ENCODE assay signal across 35 cellular contexts in genomic region chr11:42819126-42819525, GRCh38.
"Had no signal": no experiment of that assay in that cellular context is flagged by ENCODE, and none has a peak within 500 bp of the region (broad histone marks: within the 10 kb centered on the region; RNA-seq: fewer than 3 reads in every experiment).

No MANE protein-coding gene starts in this region.

- H3K27ac ChIP-seq: KMS-11 had no signal

- H3K27me3 ChIP-seq: MG63 had no signal

- H3K36me3 ChIP-seq: MG63 had no signal

- H3K4me3 ChIP-seq: MG63 had no signal

- H3K9ac ChIP-seq: KMS-11 had no signal

- DNase-seq: Karpas-422, Kasumi-1, KG1, MG63, MM.1S, MV-4-11, NCI-H1048, NCI-H1092, NCI-H1092 treated with DMSO at 0.1 percent for 48 hours, NCI-H1105, NCI-H1105 treated with DMSO at 0.1 percent for 48 hours, NCI-H1417, NCI-H1417 treated with DMSO at 0.1 percent for 48 hours, NCI-H1436, NCI-H1436 treated with DMSO at 0.1 percent for 48 hours, NCI-H146, NCI-H1694, NCI-H1694 treated with DMSO at 0.1 percent for 48 hours, NCI-H187, NCI-H187 treated with DMSO at 0.1 percent for 48 hours, NCI-H1930, NCI-H2029, NCI-H2029 treated with DMSO at 0.1 percent for 48 hours, NCI-H2081, NCI-H2081 treated with DMSO at 0.1 percent for 48 hours, NCI-H2107, NCI-H2171, NCI-H2171 treated with DMSO at 0.1 percent for 48 hours, NCI-H2227 treated with DMSO at 0.1 percent for 48 hours, NCI-H226, NCI-H345, NCI-H446, NCI-H446 treated with DMSO at 0.1 percent for 48 hours, NCI-H510A had no signal

- H3K9me3 ChIP-seq: MG63 had no signal

- H3K4me2 ChIP-seq: KMS-11 had no signal
